Comparison of ENCODE assay signal across 8 cellular contexts in the genomic region with DNA sequence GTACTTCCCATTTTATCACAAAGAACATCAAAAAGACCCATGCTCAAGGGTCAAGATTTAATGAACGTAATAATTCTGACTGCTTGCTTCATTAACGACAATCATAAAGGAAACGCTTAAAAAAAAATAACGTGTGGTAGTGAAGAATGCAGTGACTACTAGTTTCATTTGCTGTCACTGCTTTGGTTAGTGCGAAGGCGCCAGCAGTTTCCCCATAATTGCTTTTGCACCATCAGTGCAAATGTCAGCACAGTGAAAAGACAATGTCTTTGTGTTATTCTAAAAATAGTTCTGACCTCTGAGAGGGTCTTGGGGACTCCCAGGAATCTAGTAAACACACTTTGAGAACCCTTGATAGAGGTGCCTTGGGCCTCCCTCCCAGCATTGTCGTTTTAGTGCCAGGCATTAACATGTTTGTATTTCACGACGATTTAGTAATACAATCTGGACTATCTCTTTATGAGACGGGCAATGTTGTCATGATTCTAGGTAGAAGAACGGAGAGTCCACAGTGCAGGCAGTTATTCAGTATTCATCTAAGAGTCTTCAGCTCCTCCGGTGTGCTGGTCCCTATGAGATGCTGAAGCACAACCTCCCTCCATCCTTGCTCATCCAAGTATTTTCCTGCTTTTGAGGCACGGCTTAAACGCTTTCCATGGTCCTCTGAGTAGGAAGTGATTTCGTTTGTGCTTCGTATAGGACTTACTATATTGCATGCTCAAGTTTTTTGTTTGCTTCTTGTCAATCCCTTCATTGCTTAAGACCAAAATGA.
A peak's percentile ranks its signal among the peaks of the same experiment; 100 is the strongest.
DNase-seq lines count a peak whose midpoint lies in the region; ATAC-seq and TF ChIP-seq lines count a peak whose summit lies in the region.

No MANE protein-coding gene starts in this region.

- peaks cover 2% of the 10 kb centered on the region for H3K36me3 Mint-ChIP-seq in T-helper 1 cell treated with Interleukin-12 subunit alpha and Interleukin-12 subunit beta and Interleukin-4 antibody, amounts not matched to agents 30 μg/mL and 1 μg/mL, for 36 hours (ENCODE audit: low read depth)

- H3K36me3 ChIP-seq in colonic mucosa (no peaks in the 10 kb centered on the region), mucosa of stomach (ENCODE audit: control insufficient read depth, insufficient read depth, low read length) (no peaks in the 10 kb centered on the region)

- intact Hi-C loops in colonic mucosa (cut with DNase I), result loop anchor here (1.0 to 10.0 kb wide), 3 partner anchors 59 to 89 kb away; no protein-coding TSS in a partner anchor

- H3K4me1 Mint-ChIP-seq in T-helper 1 cell treated with Interleukin-12 subunit alpha and Interleukin-12 subunit beta and Interleukin-4 antibody, amounts not matched to agents 30 μg/mL and 1 μg/mL, for 36 hours (ENCODE audit: low read depth), result peaks cover 42% of the 10 kb centered on the region

- no peak for TF ChIP-seq CTCF in colonic mucosa (IDR thresholded peaks at IDR 0.05)

- no peaks in the 10 kb centered on the region for H3K27me3 Mint-ChIP-seq in T-helper 1 cell treated with Interleukin-12 subunit alpha and Interleukin-12 subunit beta and Interleukin-4 antibody, amounts not matched to agents 30 μg/mL and 1 μg/mL, for 36 hours (ENCODE audit: low read depth)

- H3K9ac ChIP-seq in colonic mucosa (ENCODE audit: low read depth in 2 of 2, low read length in 2 of 2) (peak overlapping the region; percentile 88 to 92), mucosa of stomach (ENCODE audit: low read length) (peak overlapping the region; percentile 86)

- H3K4me3 Mint-ChIP-seq in T-helper 1 cell treated with Interleukin-12 subunit alpha and Interleukin-12 subunit beta and Interleukin-4 antibody, amounts not matched to agents 30 μg/mL and 1 μg/mL, for 36 hours, result peak overlapping the region; percentile 99

- no peaks in the 10 kb centered on the region for H3K27me3 ChIP-seq in colonic mucosa
- H3K27me3 ChIP-seq in mucosa of stomach (ENCODE audit: control insufficient read depth, insufficient read depth, low read length), result no peaks in the 10 kb centered on the region

- no peaks in the 10 kb centered on the region for H3K9me3 ChIP-seq in colonic mucosa
- no peaks in the 10 kb centered on the region for H3K9me3 ChIP-seq in mucosa of stomach (ENCODE audit: control insufficient read depth, low read length)

- H3K4me1 ChIP-seq in colonic mucosa (peaks cover 9% of the 10 kb centered on the region), mucosa of stomach (ENCODE audit: control insufficient read depth, insufficient read depth, low read length) (peaks cover 22% of the 10 kb centered on the region)

- DNase-seq in NCI-H510A treated with DMSO at 0.1 percent for 48 hours (lab: John Stamatoyannopoulos, UW), result peak; percentile 76
- DNase-seq in NCI-H510A (lab: John Stamatoyannopoulos, UW), result no peak
- peak; percentile 44 for DNase-seq in colonic mucosa

- H3K4me3 ChIP-seq in colonic mucosa (peak overlapping the region; percentile 58), mucosa of stomach (ENCODE audit: low read length) (peak overlapping the region; percentile 70)

- peak; percentile 5 for ATAC-seq in HG03196 (IDR thresholded peaks at IDR 0.05; ENCODE audit: unreplicated experiment)
- ATAC-seq in esophagus mucosa, result no peak

- H3K27ac ChIP-seq in colonic mucosa (peak overlapping the region; percentile 98), temporal lobe (ENCODE audit: low read depth, low read length) (peak overlapping the region; percentile 86)

- H3K27ac Mint-ChIP-seq in T-helper 1 cell treated with Interleukin-12 subunit alpha and Interleukin-12 subunit beta and Interleukin-4 antibody, amounts not matched to agents 30 μg/mL and 1 μg/mL, for 36 hours, result peak overlapping the region; percentile 93

- H3K9me3 Mint-ChIP-seq in T-helper 1 cell treated with Interleukin-12 subunit alpha and Interleukin-12 subunit beta and Interleukin-4 antibody, amounts not matched to agents 30 μg/mL and 1 μg/mL, for 36 hours, result no peaks in the 10 kb centered on the region
